Comparison of ENCODE assay signal across 1 cellular context in genomic region chr12:4117386-4118016, GRCh38.
TF ChIP-seq lines count a peak whose summit lies in the region.

No MANE protein-coding gene starts in this region.

TF ChIP-seq in H1, 55 proteins besides CTCF, POLR2A, EP300 and RAD21 (continued from another document):
- no peak for TF ChIP-seq USF2 (IDR thresholded peaks at IDR 0.05; ENCODE audit: low read length)
- TF ChIP-seq YY1 (IDR thresholded peaks at IDR 0.05; ENCODE audit: low read depth, low read length): no peak
- no peak for TF ChIP-seq SIX5 (IDR thresholded peaks at IDR 0.05; ENCODE audit: low read depth, low read length)
